Comparison of ENCODE assay signal across 19 cellular contexts in the genomic region with DNA sequence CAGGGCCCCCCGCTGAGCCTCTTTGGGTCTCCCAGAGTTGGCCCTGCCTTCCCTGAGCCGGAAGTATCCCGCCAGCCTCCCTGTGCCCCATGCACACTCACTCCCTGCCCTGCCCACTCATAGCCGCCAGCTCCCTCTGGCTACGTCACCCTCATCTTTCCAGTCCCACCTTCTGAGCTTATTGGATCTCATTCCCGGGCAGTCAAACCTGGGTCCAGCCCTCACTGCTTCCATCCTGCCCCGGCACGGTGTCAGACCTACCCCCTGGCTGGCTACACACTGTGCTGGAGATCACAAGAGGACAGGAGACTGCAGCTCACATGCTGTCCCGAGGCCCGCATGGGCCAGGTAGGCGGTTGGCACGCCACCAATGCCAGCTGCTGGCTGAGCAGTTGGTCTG.
DNase-seq lines count a peak whose midpoint lies in the region; ATAC-seq and TF ChIP-seq lines count a peak whose summit lies in the region.
"Had no signal": no experiment of that assay in that cellular context is flagged by ENCODE, and none has a peak within 500 bp of the region (broad histone marks: within the 10 kb centered on the region; RNA-seq: fewer than 3 reads in every experiment).

No MANE protein-coding gene starts in this region.

- no peaks in the 10 kb centered on the region for H3K9me3 ChIP-seq in A673 (ENCODE audit: low read depth, low read length, poor library complexity, severe bottlenecking)
- peaks cover 0 to 2% of the 10 kb centered on the region in 2 donors for H3K9me3 ChIP-seq in neuronal stem cell (replicated peaks in 1 of 2; ENCODE audit: control insufficient read depth in 2 of 2, insufficient read depth in 1 of 2, low read depth in 1 of 2, low read length in 2 of 2)
- H3K9me3 ChIP-seq: Caco-2 had no signal

- H3K23ac ChIP-seq in neuronal stem cell (ENCODE audit: low read depth, low read length, poor library complexity): peak overlapping the region; percentile 32

- BruUV-seq in A673 (replicated peaks; lab: Mats Ljungman, UMichigan): no TSS peak

- no peak overlapping the region for H3K4ac ChIP-seq in neuronal stem cell (ENCODE audit: low read length)

- H2BK5ac ChIP-seq in neuronal stem cell (ENCODE audit: low read length): no peak overlapping the region

- H3K4me3 ChIP-seq in A673 (ENCODE audit: low read depth, low read length, poor library complexity, severe bottlenecking): no peak overlapping the region
- no peak overlapping the region for H3K4me3 ChIP-seq in neuronal stem cell (ENCODE audit: low read length in 2 of 2)
- H3K4me3 ChIP-seq: GM23248, PC-9, SK-N-MC had no signal

- H3K27ac ChIP-seq in A673 (ENCODE audit: low read depth, low read length, poor library complexity, severe bottlenecking) (no peak overlapping the region), foreskin keratinocyte (no peak overlapping the region), neuronal stem cell (replicated peaks; ENCODE audit: low read length) (no peak overlapping the region)
- H3K27ac ChIP-seq: GM23248, PC-9, SK-N-MC had no signal

- POLR2A ChIA-PET in A673 (lab: Charles Lee; ENCODE audit: low non-redundant PET): no interaction called here

- no peaks in the 10 kb centered on the region for H3K36me3 ChIP-seq in A673 (ENCODE audit: insufficient read depth, low read length, poor library complexity, severe bottlenecking)
- H3K36me3 ChIP-seq in neuronal stem cell (replicated peaks in 1 of 2; ENCODE audit: control insufficient read depth in 2 of 2, insufficient read depth in 2 of 2, low read length in 2 of 2): no peaks in the 10 kb centered on the region

- H2BK15ac ChIP-seq in neuronal stem cell (ENCODE audit: low read length): no peak overlapping the region

- no peak overlapping the region for H2BK12ac ChIP-seq in neuronal stem cell (ENCODE audit: low read length)

- no CpG with 5 or more reads among the region's 12 CpGs for WGBS in neuronal stem cell (ENCODE audit: extremely low coverage in 2 of 2, insufficient read length in 2 of 2, insufficient replicate concordance in 1 of 2), 2 donors

- peak overlapping the region; percentile 77 for H3K18ac ChIP-seq in neuronal stem cell (ENCODE audit: low read length)

- intact Hi-C loops in A673 (cut with micrococcal nuclease; ENCODE audit: unreplicated experiment): no loop called here

- no peak overlapping the region for H2AFZ ChIP-seq in neuronal stem cell (ENCODE audit: low read length)
- H2AFZ ChIP-seq: GM23248, PC-9 had no signal

- CTCF ChIA-PET in A673 (lab: Charles Lee): no interaction called here

- no peaks in the 10 kb centered on the region for H3K4me1 ChIP-seq in A673 (ENCODE audit: insufficient read depth, low read length, poor library complexity, severe bottlenecking)
- H3K4me1 ChIP-seq in foreskin keratinocyte: no peaks in the 10 kb centered on the region
- H3K4me1 ChIP-seq in neuronal stem cell (ENCODE audit: control insufficient read depth in 2 of 2, insufficient read depth in 1 of 2, low read depth in 1 of 2, low read length in 2 of 2): no peaks in the 10 kb centered on the region
- H3K4me1 ChIP-seq: Caco-2 had no signal

- H3K4me2 ChIP-seq in neuronal stem cell (ENCODE audit: insufficient read depth, low read length, poor library complexity, severe bottlenecking): no peak overlapping the region
- H3K4me2 ChIP-seq: PC-9 had no signal

- H3K9ac ChIP-seq in neuronal stem cell (ENCODE audit: low read depth, low read length, poor library complexity): no peak overlapping the region
- H3K9ac ChIP-seq: GM23248 had no signal

- peak; percentile 67 for ATAC-seq in foreskin keratinocyte
- no peak for ATAC-seq in GM19463 (IDR thresholded peaks at IDR 0.05; ENCODE audit: unreplicated experiment)
- ATAC-seq: Right ventricle myocardium inferior had no signal

- H3K27me3 ChIP-seq in A673 (replicated peaks; ENCODE audit: insufficient read depth, low read depth, low read length, poor library complexity) (peaks cover 9% of the 10 kb centered on the region), foreskin keratinocyte (peaks cover 13% of the 10 kb centered on the region), neuronal stem cell (ENCODE audit: control insufficient read depth in 3 of 3, insufficient read depth in 3 of 3, low read depth in 1 of 3, low read length in 3 of 3) (peaks cover 0 to 6% (median 0%) of the 10 kb centered on the region in 3 experiments)

- H2BK120ac ChIP-seq in neuronal stem cell (ENCODE audit: low read depth, low read length): no peak overlapping the region

- H4K8ac ChIP-seq in neuronal stem cell (ENCODE audit: low read depth, low read length): no peak overlapping the region

- H3K14ac ChIP-seq in neuronal stem cell (ENCODE audit: low read length): peak overlapping the region; percentile 41

- peak overlapping the region; percentile 30 for H2AK5ac ChIP-seq in neuronal stem cell (ENCODE audit: low read depth, low read length)

- no peak for TF ChIP-seq CTCF in A673 (conservative IDR thresholded peaks at IDR 0.05; ENCODE audit: low read depth, low read length)
- TF ChIP-seq CTCF in foreskin keratinocyte (conservative IDR thresholded peaks at IDR 0.05): no peak

- no peak overlapping the region for H4K91ac ChIP-seq in neuronal stem cell (ENCODE audit: low read depth, low read length, poor library complexity)

- peak; percentile 42 for DNase-seq in A673 (ENCODE audit: low spot score)
- peak; percentile 40 for DNase-seq in Daoy (ENCODE audit: low read depth)
- DNase-seq in foreskin keratinocyte: peak in 1 of 2 donors; percentile 46
- DNase-seq in neuronal stem cell (ENCODE audit: low spot score): no peak
- no peak for DNase-seq in HUDEP-2 (lab: John Stamatoyannopoulos, UW; ENCODE audit: unreplicated experiment in 76 of 76)
- no peak for DNase-seq in SHP77 treated with DMSO at 0.1 percent for 48 hours (lab: John Stamatoyannopoulos, UW)
- DNase-seq: DMS79, GM23248, Kasumi-1, NCI-H1105 treated with DMSO at 0.1 percent for 48 hours, NCI-H2029, NCI-H2171 treated with DMSO at 0.1 percent for 48 hours, NCI-H446 treated with DMSO at 0.1 percent for 48 hours, NCI-H748 treated with DMSO at 0.1 percent for 48 hours had no signal

- no peaks in the 10 kb centered on the region for H3K79me1 ChIP-seq in neuronal stem cell (ENCODE audit: low read depth, low read length)

Comparison
In these comparisons a context has a peak if more than half of its experiments do, and no peak if none do; other contexts are left out.
1. DNase-seq: peak in A673 (single experiment) and Daoy (single experiment); none in neuronal stem cell (single experiment), HUDEP-2 (0 of 76) and SHP77 treated with DMSO at 0.1 percent for 48 hours (single experiment).